In the genomic region with DNA sequence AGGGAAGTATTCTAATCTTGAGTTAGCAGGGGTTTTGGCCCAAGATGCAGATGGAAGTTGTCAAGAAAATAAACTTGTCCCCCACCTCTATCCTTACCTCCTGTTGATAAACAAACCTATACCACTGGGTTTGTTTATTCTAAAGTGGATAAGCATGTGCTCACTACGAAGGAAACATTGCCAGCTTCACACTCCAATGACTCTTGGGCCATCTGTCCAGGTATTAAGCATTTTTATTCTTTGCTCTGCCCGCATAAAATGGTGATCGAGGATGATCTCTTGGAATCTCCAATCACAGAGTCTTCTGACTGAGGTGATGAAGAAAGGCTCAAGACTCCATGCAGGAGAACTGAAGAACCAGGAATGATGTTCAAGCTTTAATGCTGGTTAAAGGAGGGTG, we compare ENCODE assay signal across 26 cellular contexts.
"Had no signal": no experiment of that assay in that cellular context is flagged by ENCODE, and none has a peak within 500 bp of the region (broad histone marks: within the 10 kb centered on the region; RNA-seq: fewer than 3 reads in every experiment).

No MANE protein-coding gene starts in this region.

- H3K4me3 ChIP-seq: adrenal gland, body of pancreas, breast epithelium, colonic mucosa, Peyer's patch, SJSA1 had no signal

- H3K4me1 ChIP-seq: adrenal gland, body of pancreas, breast epithelium, colonic mucosa, Peyer's patch, SJSA1 had no signal

- H3K36me3 ChIP-seq: adrenal gland, breast epithelium, colonic mucosa, Peyer's patch, SJSA1 had no signal

- H3K27ac ChIP-seq: adrenal gland, body of pancreas, breast epithelium, colonic mucosa, Peyer's patch, SJSA1 had no signal

- H3K9me3 ChIP-seq: adrenal gland, body of pancreas, breast epithelium, colonic mucosa, Peyer's patch, SJSA1, SK-N-SH had no signal

- DNase-seq: activated CD4-positive, alpha-beta T cell treated with anti-CD3 and anti-CD28 coated beads for 36 hours; activated CD4-positive, alpha-beta T cell treated with anti-CD3 and anti-CD28 coated beads, Interleukin-2, amount 10 ng/mL, durations not matched to agents 7 days and 5 days; activated CD4-positive, alpha-beta T cell treated with anti-CD3 and anti-CD28 coated beads, Interleukin-2, amount 50 U/mL, for 48 hours; activated CD8-positive, alpha-beta T cell treated with anti-CD3 and anti-CD28 coated beads, Interleukin-2, amount 10 ng/mL, durations not matched to agents 7 days and 5 days; activated gamma-delta T cell treated with Interleukin-2 at 50 U/mL for 16 hours; activated naive CD4-positive, alpha-beta T cell treated with anti-CD3 and anti-CD28 coated beads for 36 hours; activated T-cell treated with anti-CD3 and anti-CD28 coated beads, Interleukin-2, amount 50 U/mL, for 4 hours; adrenal gland; body of pancreas; colonic mucosa; NCI-H1092 treated with DMSO at 0.1 percent for 48 hours; NCI-H1417 treated with DMSO at 0.1 percent for 48 hours; NCI-H2081; NCI-H345; NCI-H526 treated with DMSO at 0.1 percent for 48 hours; NK-92 treated with Interleukin-12 subunit alpha and Interleukin-12 subunit beta, amount 100 ng/mL, for 24 hours; PC-3; Peyer's patch; RPMI8226; SHP77 treated with DMSO at 0.1 percent for 48 hours; SK-N-SH had no signal

- ATAC-seq: activated CD4-positive, alpha-beta T cell treated with anti-CD3 and anti-CD28 coated beads for 36 hours; activated CD4-positive, CD25-positive, alpha-beta regulatory T cell treated with anti-CD3 and anti-CD28 coated beads, Interleukin-2, amount 50 U/mL, for 24 hours; activated CD8-positive, alpha-beta T cell treated with anti-CD3 and anti-CD28 coated beads, Interleukin-2, amount 10 ng/mL, durations not matched to agents 7 days and 5 days; activated naive CD4-positive, alpha-beta T cell treated with anti-CD3 and anti-CD28 coated beads, Interleukin-2, amount 50 U/mL, for 72 hours; activated T-cell treated with anti-CD3 and anti-CD28 coated beads, Interleukin-2, amount 50 U/mL, for 4 hours; body of pancreas; PC-3; WTC11 had no signal

- H3K27me3 ChIP-seq: adrenal gland, body of pancreas, breast epithelium, colonic mucosa, Peyer's patch, SJSA1 had no signal
